ENCODE assay signal across 25 cellular contexts in genomic region chr1:209696673-209697072, GRCh38. TPM values are rescaled to one million over a fixed set of nuclear protein-coding genes. Genes with fewer than 3 reads are reported as not detected.
"Had no signal": no experiment of that assay in that cellular context is flagged by ENCODE, and none has a peak within 500 bp of the region (broad histone marks: within the 10 kb centered on the region; RNA-seq: fewer than 3 reads in every experiment).

No MANE protein-coding gene starts in this region.

- H3K27ac Mint-ChIP-seq: activated B cell treated with CpG ODN at 0.5 μM for 24 hours; dendritic cell treated with granulocyte-macrophage colony-stimulating factor and Interleukin-4, amounts not matched to agents 40 ng/mL and 50 ng/mL, for 4 days; naive B cell; T-helper 17 cell had no signal

- ATAC-seq: T-helper 17 cell had no signal

- H3K4me1 ChIP-seq: ascending aorta had no signal

- H3K4me3 Mint-ChIP-seq: activated B cell treated with CpG ODN at 0.5 μM for 24 hours; dendritic cell treated with granulocyte-macrophage colony-stimulating factor and Interleukin-4, amounts not matched to agents 40 ng/mL and 50 ng/mL, for 4 days; naive B cell; neural crest cell; T-helper 17 cell had no signal

- H3K27me3 ChIP-seq: adrenal gland, ascending aorta, brain microvascular endothelial cell, heart left ventricle, tibial nerve had no signal

- H3K9me3 Mint-ChIP-seq: activated B cell treated with CpG ODN at 0.5 μM for 24 hours, neural crest cell had no signal

- DNase-seq: activated B cell treated with CpG ODN at 0.5 μM for 24 hours; activated CD4-positive, alpha-beta T cell treated with anti-CD3 and anti-CD28 coated beads for 48 hours; activated CD8-positive, alpha-beta memory T cell treated with anti-CD3 and anti-CD28 coated beads, Interleukin-2, amount 50 U/mL, for 48 hours; activated naive CD4-positive, alpha-beta T cell; brain microvascular endothelial cell; caudate nucleus; effector CD4-positive, alpha-beta T cell; heart left ventricle; left cardiac atrium; naive B cell; stimulated activated CD4-positive, alpha-beta T cell treated with anti-CD3 and anti-CD28 coated beads, Interleukin-4, amount 100 ng/mL, for 24 hours; stimulated activated naive CD4-positive, alpha-beta T cell treated with Interleukin-2 at 50 U/mL for 16 hours; T-helper 17 cell had no signal

- H3K36me3 ChIP-seq: adrenal gland, ascending aorta, brain microvascular endothelial cell, heart left ventricle, tibial nerve had no signal

- H3K4me1 Mint-ChIP-seq: neural crest cell had no signal

- H3K27ac ChIP-seq: adrenal gland, ascending aorta, brain microvascular endothelial cell, heart left ventricle, tibial nerve had no signal

- H3K36me3 Mint-ChIP-seq: naive B cell had no signal

- H3K9me3 ChIP-seq: adrenal gland, ascending aorta, heart left ventricle, tibial nerve had no signal

- FAIRE-seq: endometrium, islet of Langerhans had no signal

- H3K4me3 ChIP-seq: adrenal gland, ascending aorta, heart left ventricle, lung, tibial nerve had no signal

RNA-seq across cellular contexts. Expression of gene HSD11B1, which starts 8.0 kb away (rescaled TPM):
- total RNA-seq: activated B cell treated with CpG ODN at 0.5 μM for 24 hours, neural crest cell, renal cortical epithelial cell, SK-MEL-5 had no signal

RNA-seq across cellular contexts. Expression of gene LAMB3, which starts 44.4 kb away (rescaled TPM):
- total RNA-seq: neural crest cell had no signal

RNA-seq across cellular contexts. Expression of gene TRAF3IP3, which starts 59.2 kb away (rescaled TPM):
- total RNA-seq: ascending aorta, epithelial cell of proximal tubule, fibroblast of villous mesenchyme, neural crest cell, renal cortical epithelial cell had no signal
